Comparison of ENCODE assay signal across 1 cellular context in genomic region chr11:66113132-66113856, GRCh38.
TF ChIP-seq lines count a peak whose summit lies in the region.

No MANE protein-coding gene starts in this region.

TF ChIP-seq in K562, 482 proteins besides CTCF, POLR2A, EP300 and RAD21 (continued from another document and continues in another):
- TF ChIP-seq SFPQ (IDR thresholded peaks at IDR 0.05; ENCODE audit: low read depth, low read length), result no peak
- no peak for TF ChIP-seq FOXK1 (CRISPR knock-in tag; IDR thresholded peaks at IDR 0.05; ENCODE audit: borderline replicate concordance)
- no peak for TF ChIP-seq NR2C1 (IDR thresholded peaks at IDR 0.05)
- no peak for TF ChIP-seq NR2C1 (tag; IDR thresholded peaks at IDR 0.05)
- TF ChIP-seq TEAD4 (IDR thresholded peaks at IDR 0.05; ENCODE audit: low read length), result peak; percentile 26; the same call in 1 of the 2 replicates
- TF ChIP-seq TEAD4 (CRISPR knock-in tag; IDR thresholded peaks at IDR 0.05; ENCODE audit: borderline replicate concordance), result no peak
- no peak for TF ChIP-seq HIVEP1 (CRISPR knock-in tag; IDR thresholded peaks at IDR 0.05)
- TF ChIP-seq RBM15 (IDR thresholded peaks at IDR 0.05; ENCODE audit: insufficient read depth, low read length), result no peak
- TF ChIP-seq MAFF (IDR thresholded peaks at IDR 0.05; ENCODE audit: low read length), result peak; percentile 46; the same call in 1 of the 2 replicates
- no peak for TF ChIP-seq CHD2 (IDR thresholded peaks at IDR 0.05; ENCODE audit: low read depth, low read length)
- TF ChIP-seq GATAD2B (IDR thresholded peaks at IDR 0.05; ENCODE audit: borderline replicate concordance), result no peak
- no peak for TF ChIP-seq GABPB2 (CRISPR knock-in tag; conservative IDR thresholded peaks at IDR 0.05)
- TF ChIP-seq C11orf30 (IDR thresholded peaks at IDR 0.05; ENCODE audit: low read depth), result peak; percentile 88
- no peak for TF ChIP-seq TRIM24 (IDR thresholded peaks at IDR 0.05)
- peak; percentile 50; the same call in 1 of the 2 replicates for TF ChIP-seq ATF3 (IDR thresholded peaks at IDR 0.05)
- no peak for TF ChIP-seq ATF3 (CRISPR knock-in tag; conservative IDR thresholded peaks at IDR 0.05)
- no peak for TF ChIP-seq HNRNPL (IDR thresholded peaks at IDR 0.05; ENCODE audit: low read depth, low read length)
- TF ChIP-seq GTF2A2 (tag; IDR thresholded peaks at IDR 0.05), result no peak
- TF ChIP-seq ELF1 (tag; IDR thresholded peaks at IDR 0.05), result no peak
- TF ChIP-seq CREM (IDR thresholded peaks at IDR 0.05; ENCODE audit: low read depth), result no peak
- TF ChIP-seq ZNF766 (CRISPR knock-in tag; conservative IDR thresholded peaks at IDR 0.05), result no peak
- TF ChIP-seq SMARCB1 (IDR thresholded peaks at IDR 0.05; ENCODE audit: insufficient read length, low read depth), result no peak
- no peak for TF ChIP-seq ZNF324 (CRISPR knock-in tag; IDR thresholded peaks at IDR 0.05)
- no peak for TF ChIP-seq ZFP91 (CRISPR knock-in tag; IDR thresholded peaks at IDR 0.05)
- peak; percentile 86 for TF ChIP-seq NFE2 (IDR thresholded peaks at IDR 0.05; ENCODE audit: low read depth)
- TF ChIP-seq ZBTB7A (IDR thresholded peaks at IDR 0.05; ENCODE audit: borderline replicate concordance, control insufficient read depth, low read depth, low read length), result no peak
- TF ChIP-seq ZEB2 (IDR thresholded peaks at IDR 0.05), result no peak
- no peak for TF ChIP-seq L3MBTL2 (IDR thresholded peaks at IDR 0.05)
- TF ChIP-seq ARID4B (CRISPR knock-in tag; IDR thresholded peaks at IDR 0.05), result no peak
- TF ChIP-seq ZNF354B (CRISPR knock-in tag; IDR thresholded peaks at IDR 0.05), result no peak
- TF ChIP-seq MAFG (tag; conservative IDR thresholded peaks at IDR 0.05), result peak; percentile 80
- TF ChIP-seq NONO (IDR thresholded peaks at IDR 0.05; ENCODE audit: low read depth in 2 of 2, low read length in 1 of 2), result no peak
- no peak for TF ChIP-seq SNIP1 (IDR thresholded peaks at IDR 0.05; ENCODE audit: low read depth)
- no peak for TF ChIP-seq TCFL5 (CRISPR knock-in tag; conservative IDR thresholded peaks at IDR 0.05)
- TF ChIP-seq ZNF740 (CRISPR knock-in tag; IDR thresholded peaks at IDR 0.05), result no peak
- no peak for TF ChIP-seq ZNF740 (tag; IDR thresholded peaks at IDR 0.05)
- TF ChIP-seq ZBTB34 (CRISPR knock-in tag; IDR thresholded peaks at IDR 0.05), result no peak
- TF ChIP-seq ARID2 (IDR thresholded peaks at IDR 0.05), result no peak
- no peak for TF ChIP-seq MAX (CRISPR knock-in tag; IDR thresholded peaks at IDR 0.05)
- no peak for TF ChIP-seq THRAP3 (IDR thresholded peaks at IDR 0.05; ENCODE audit: borderline replicate concordance)
- no peak for TF ChIP-seq ZBTB8A (IDR thresholded peaks at IDR 0.05; ENCODE audit: partially characterized antibody)
- no peak for TF ChIP-seq SP2 (IDR thresholded peaks at IDR 0.05; ENCODE audit: extremely low read depth, low read depth, low read length, poor library complexity, severe bottlenecking)
- no peak for TF ChIP-seq ZNF583 (CRISPR knock-in tag; IDR thresholded peaks at IDR 0.05)
- no peak for TF ChIP-seq ZNF445 (CRISPR knock-in tag; IDR thresholded peaks at IDR 0.05; ENCODE audit: low read depth)
- no peak for TF ChIP-seq MIER1 (IDR thresholded peaks at IDR 0.05; ENCODE audit: low read depth)
- no peak for TF ChIP-seq PKNOX1 (IDR thresholded peaks at IDR 0.05)
- no peak for TF ChIP-seq ZFPM2 (CRISPR knock-in tag; IDR thresholded peaks at IDR 0.05)
- TF ChIP-seq ETV5 (CRISPR knock-in tag; IDR thresholded peaks at IDR 0.05; ENCODE audit: low read depth), result no peak
- no peak for TF ChIP-seq LARP7 (IDR thresholded peaks at IDR 0.05)
- no peak for TF ChIP-seq ZNF512 (tag; IDR thresholded peaks at IDR 0.05)
- no peak for TF ChIP-seq BRF1 (IDR thresholded peaks at IDR 0.05; ENCODE audit: borderline replicate concordance, extremely low read depth, insufficient read length)
- no peak for TF ChIP-seq TSHZ1 (CRISPR knock-in tag; IDR thresholded peaks at IDR 0.05)
